ENCODE assay signal across 16 cellular contexts in genomic region chr1:66711420-66711819, GRCh38. TPM values are rescaled to one million over a fixed set of nuclear protein-coding genes. Genes with fewer than 3 reads are reported as not detected.
DNase-seq lines count a peak whose midpoint lies in the region; TF ChIP-seq lines count a peak whose summit lies in the region.
"Had no signal": no experiment of that assay in that cellular context is flagged by ENCODE, and none has a peak within 500 bp of the region (broad histone marks: within the 10 kb centered on the region; RNA-seq: fewer than 3 reads in every experiment).

No MANE protein-coding gene starts in this region.

- TF ChIP-seq CTCF in MCF 10A (IDR thresholded peaks at IDR 0.05; ENCODE audit: unreplicated experiment) = peak; percentile 28
- TF ChIP-seq CTCF in breast epithelium (IDR thresholded peaks at IDR 0.05) = no peak
- peak; percentile 31 for TF ChIP-seq CTCF in smooth muscle cell (IDR thresholded peaks at IDR 0.05; ENCODE audit: borderline replicate concordance, insufficient read depth, poor library complexity, severe bottlenecking)

- peak; percentile 19 for DNase-seq in MCF 10A (ENCODE audit: unreplicated experiment)
- DNase-seq in breast epithelium (ENCODE audit: low spot score in 2 of 2) = no peak
- DNase-seq in NCI-H82 treated with DMSO at 0.1 percent for 48 hours (lab: John Stamatoyannopoulos, UW; ENCODE audit: unreplicated experiment) = peak; percentile 22
- peak; percentile 34 for DNase-seq in dermis blood vessel endothelial cell
- DNase-seq in smooth muscle cell (lab: John Stamatoyannopoulos, UW; ENCODE audit: unreplicated experiment) = no peak
- no peak for DNase-seq in MG63
- DNase-seq in NOMO-1 treated with DMSO at 0.1 percent for 48 hours (lab: John Stamatoyannopoulos, UW; ENCODE audit: unreplicated experiment) = no peak
- DNase-seq in activated CD4-positive, alpha-beta T cell treated with anti-CD3 and anti-CD28 coated beads for 1 hour = no peak
- DNase-seq: activated B cell treated with CpG ODN at 0.5 μM for 24 hours; activated effector memory CD4-positive, alpha-beta T cell treated with Interleukin-2 at 50 U/mL for 16 hours; effector CD4-positive, alpha-beta T cell; NCI-H226; psoas muscle had no signal

- no peaks in the 10 kb centered on the region for H4K20me1 ChIP-seq in smooth muscle cell (ENCODE audit: low read depth)
- H4K20me1 ChIP-seq: BLaER1 treated with 17β-estradiol and CSF1 and Interleukin-3, amounts not matched to agents 10 nM and 100 nM had no signal

- H3K27ac ChIP-seq in breast epithelium (no peak overlapping the region), smooth muscle cell (ENCODE audit: low read depth) (no peak overlapping the region)
- H3K27ac ChIP-seq: BLaER1 treated with 17β-estradiol and CSF1 and Interleukin-3, amounts not matched to agents 10 nM and 100 nM; HL-60; psoas muscle had no signal

- H3K27me3 Mint-ChIP-seq in MCF 10A (ENCODE audit: insufficient read depth, unreplicated experiment) = no peaks in the 10 kb centered on the region

- CTCF ChIA-PET in MCF 10A (lab: Yijun Ruan, JAX) = interaction anchor here (0.6 to 2.1 kb wide), 4 partner anchors 15 to 1578 kb away, joined by 3 to 20 read pairs (median 5); no protein-coding TSS in a partner anchor

- intact Hi-C loops in MCF 10A (cut with micrococcal nuclease) = loop anchor here (5.0 kb wide), 1 partner anchor 264 kb away; no protein-coding TSS in a partner anchor
- intact Hi-C loops in breast epithelium (cut with DNase I; ENCODE audit: low total_unique reads) = no loop called here

- H3K4me3 Mint-ChIP-seq in MCF 10A (ENCODE audit: unreplicated experiment) = no peak overlapping the region
- H3K4me3 Mint-ChIP-seq: activated B cell treated with CpG ODN at 0.5 μM for 24 hours had no signal

- H3K27ac Mint-ChIP-seq in MCF 10A (ENCODE audit: low read depth, unreplicated experiment) = no peak overlapping the region
- H3K27ac Mint-ChIP-seq: activated B cell treated with CpG ODN at 0.5 μM for 24 hours had no signal

- H2AFZ ChIP-seq in smooth muscle cell (ENCODE audit: low read depth) = no peak overlapping the region

- BruUV-seq in MCF 10A (replicated peaks; lab: Mats Ljungman, UMichigan) = no TSS peak

- H3K9me3 ChIP-seq in breast epithelium (no peaks in the 10 kb centered on the region), smooth muscle cell (replicated peaks; ENCODE audit: low read depth) (no peaks in the 10 kb centered on the region), MG63 (no peaks in the 10 kb centered on the region)
- H3K9me3 ChIP-seq: BLaER1 treated with 17β-estradiol and CSF1 and Interleukin-3, amounts not matched to agents 10 nM and 100 nM; HAP-1; psoas muscle had no signal

- H3K4me2 ChIP-seq in smooth muscle cell = no peak overlapping the region
- H3K4me2 ChIP-seq: BLaER1 treated with 17β-estradiol and CSF1 and Interleukin-3, amounts not matched to agents 10 nM and 100 nM had no signal

- H3K4me1 Mint-ChIP-seq in MCF 10A (ENCODE audit: insufficient read depth, unreplicated experiment) = no peaks in the 10 kb centered on the region
- H3K4me1 Mint-ChIP-seq: activated B cell treated with CpG ODN at 0.5 μM for 24 hours had no signal

- H3K9ac ChIP-seq in smooth muscle cell (ENCODE audit: low read depth) = no peak overlapping the region
- H3K9ac ChIP-seq: BLaER1 treated with 17β-estradiol and CSF1 and Interleukin-3, amounts not matched to agents 10 nM and 100 nM had no signal

- H3K4me1 ChIP-seq in breast epithelium (no peaks in the 10 kb centered on the region), smooth muscle cell (ENCODE audit: low read depth) (no peaks in the 10 kb centered on the region)
- H3K4me1 ChIP-seq: BLaER1 treated with 17β-estradiol and CSF1 and Interleukin-3, amounts not matched to agents 10 nM and 100 nM; HAP-1; psoas muscle had no signal

- no peaks in the 10 kb centered on the region for H3K27me3 ChIP-seq in breast epithelium
- H3K27me3 ChIP-seq in smooth muscle cell (ENCODE audit: low read depth) = no peaks in the 10 kb centered on the region
- H3K27me3 ChIP-seq in MG63 = no peaks in the 10 kb centered on the region
- H3K27me3 ChIP-seq: BLaER1 treated with 17β-estradiol and CSF1 and Interleukin-3, amounts not matched to agents 10 nM and 100 nM had no signal

- no peaks in the 10 kb centered on the region for H3F3A ChIP-seq in smooth muscle cell (ENCODE audit: low read depth)

- POLR2A ChIA-PET in MCF 10A (lab: Yijun Ruan, JAX) = no interaction called here

- no peak overlapping the region for H3K4me3 ChIP-seq in breast epithelium
- no peak overlapping the region for H3K4me3 ChIP-seq in smooth muscle cell
- no peak overlapping the region for H3K4me3 ChIP-seq in MG63
- H3K4me3 ChIP-seq: BLaER1 treated with 17β-estradiol and CSF1 and Interleukin-3, amounts not matched to agents 10 nM and 100 nM; HAP-1; psoas muscle had no signal

- H3K36me3 ChIP-seq in breast epithelium = no peaks in the 10 kb centered on the region
- H3K36me3 ChIP-seq in smooth muscle cell (ENCODE audit: low read depth) = no peaks in the 10 kb centered on the region
- no peaks in the 10 kb centered on the region for H3K36me3 ChIP-seq in MG63
- H3K36me3 ChIP-seq: BLaER1 treated with 17β-estradiol and CSF1 and Interleukin-3, amounts not matched to agents 10 nM and 100 nM; HAP-1 had no signal

- 11% methylated on average over 2 of the region's 2 CpGs for WGBS in smooth muscle cell (ENCODE audit: low lambda C conversion rate)

- no peak for TF ChIP-seq POLR2A in breast epithelium (IDR thresholded peaks at IDR 0.05)

- no peaks in the 10 kb centered on the region for H3K9me3 Mint-ChIP-seq in MCF 10A (ENCODE audit: unreplicated experiment)
- H3K9me3 Mint-ChIP-seq: activated B cell treated with CpG ODN at 0.5 μM for 24 hours had no signal

- no peaks in the 10 kb centered on the region for H3K36me3 Mint-ChIP-seq in MCF 10A (ENCODE audit: insufficient read depth, unreplicated experiment)

- H3K79me2 ChIP-seq in smooth muscle cell (ENCODE audit: low read depth) = no peaks in the 10 kb centered on the region

RNA-seq across cellular contexts. Expression of gene DYNLT5, which starts 40.8 kb away (rescaled TPM):
- total RNA-seq in MCF 10A (2022) (not detected in 2 replicates), breast epithelium (1 to 10 TPM in 1 of 3 donors, under 1 TPM in 2; 0.32 to 1.0 (median 0.33) TPM), dermis blood vessel endothelial cell (1.1 and 3.9 TPM in 2 replicates), smooth muscle cell (0.58 and 1.3 TPM in 2 replicates)
- not detected in 2 replicates for polyA plus RNA-seq in smooth muscle cell
- total RNA-seq in MG63 (2014; rRNA removed; shearing (Covaris generic); ENCODE audit: low replicate concordance) = not detected in 2 replicates
- total RNA-seq: activated B cell treated with CpG ODN at 0.5 μM for 24 hours had no signal

Comparison
In these comparisons a context has a peak if more than half of its experiments do, and no peak if none do; other contexts are left out.
1. DNase-seq: peak in MCF 10A (single experiment), NCI-H82 treated with DMSO at 0.1 percent for 48 hours (single experiment) and dermis blood vessel endothelial cell (single experiment); none in breast epithelium (0 of 2), smooth muscle cell (single experiment), MG63 (single experiment), NOMO-1 treated with DMSO at 0.1 percent for 48 hours (single experiment) and activated CD4-positive, alpha-beta T cell treated with anti-CD3 and anti-CD28 coated beads for 1 hour (single experiment).
2. CTCF ChIP-seq: peak in MCF 10A (single experiment) and smooth muscle cell (single experiment); none in breast epithelium (0 of 3).